In genomic region chr12:109899783-109900751, GRCh38 we compare ENCODE assay signal across 1 cellular context.
TF ChIP-seq lines count a peak whose summit lies in the region.

Gene TCHP, plus strand, starts transcription at chr12:109900274. Its CDS starts 2,753 bp downstream, at chr12:109903027.

TF ChIP-seq in HEK293, 187 proteins besides CTCF, POLR2A, EP300 and RAD21 (continued from another document and continues in another):
- TF ChIP-seq ZSCAN30 (tag by site-specific recombination; IDR thresholded peaks at IDR 0.05), result peak; percentile 80; the same call in 1 of the 2 replicates
- TF ChIP-seq RBAK (tag by site-specific recombination; IDR thresholded peaks at IDR 0.05), result no peak
- TF ChIP-seq ZNF768 (tag by site-specific recombination; IDR thresholded peaks at IDR 0.05), result 0 out of 2 replicates have a peak, but pooled peaks have one; percentile 5
- peak; percentile 88 for TF ChIP-seq ZIC2 (tag by site-specific recombination; IDR thresholded peaks at IDR 0.05)
- peak; percentile 85 for TF ChIP-seq ZNF660 (tag by site-specific recombination; IDR thresholded peaks at IDR 0.05)
- TF ChIP-seq KLF1 (tag by site-specific recombination; IDR thresholded peaks at IDR 0.05), result 0 out of 2 replicates have a peak, but pooled peaks have one; percentile 31
- TF ChIP-seq ZBTB11 (tag by site-specific recombination; conservative IDR thresholded peaks at IDR 0.05; ENCODE audit: low read depth), result peak; percentile 72
- 0 out of 2 replicates have a peak, but pooled peaks have one; percentile 12 for TF ChIP-seq KLF7 (tag by site-specific recombination; IDR thresholded peaks at IDR 0.05; ENCODE audit: borderline replicate concordance)
- 0 out of 2 replicates have a peak, but pooled peaks have one; percentile 44 for TF ChIP-seq ZBTB10 (tag by site-specific recombination; IDR thresholded peaks at IDR 0.05)
- TF ChIP-seq, protein P1, sequence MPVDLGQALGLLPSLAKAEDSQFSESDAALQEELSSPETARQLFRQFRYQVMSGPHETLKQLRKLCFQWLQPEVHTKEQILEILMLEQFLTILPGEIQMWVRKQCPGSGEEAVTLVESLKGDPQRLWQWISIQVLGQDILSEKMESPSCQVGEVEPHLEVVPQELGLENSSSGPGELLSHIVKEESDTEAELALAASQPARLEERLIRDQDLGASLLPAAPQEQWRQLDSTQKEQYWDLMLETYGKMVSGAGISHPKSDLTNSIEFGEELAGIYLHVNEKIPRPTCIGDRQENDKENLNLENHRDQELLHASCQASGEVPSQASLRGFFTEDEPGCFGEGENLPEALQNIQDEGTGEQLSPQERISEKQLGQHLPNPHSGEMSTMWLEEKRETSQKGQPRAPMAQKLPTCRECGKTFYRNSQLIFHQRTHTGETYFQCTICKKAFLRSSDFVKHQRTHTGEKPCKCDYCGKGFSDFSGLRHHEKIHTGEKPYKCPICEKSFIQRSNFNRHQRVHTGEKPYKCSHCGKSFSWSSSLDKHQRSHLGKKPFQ (tag by site-specific recombination; IDR thresholded peaks at IDR 0.05), result no peak
- TF ChIP-seq ZNF341 (tag by site-specific recombination; IDR thresholded peaks at IDR 0.05; ENCODE audit: low read depth), result peak; percentile 78
- no peak for TF ChIP-seq ZNF184 (tag by site-specific recombination; IDR thresholded peaks at IDR 0.05)
- peak; percentile 96 for TF ChIP-seq ZBTB8A (tag by site-specific recombination; IDR thresholded peaks at IDR 0.05)
- no peak for TF ChIP-seq ZNF549 (tag by site-specific recombination; IDR thresholded peaks at IDR 0.05)
- TF ChIP-seq ZNF621 (tag by site-specific recombination; IDR thresholded peaks at IDR 0.05), result no peak
- TF ChIP-seq INSM2 (tag by site-specific recombination; IDR thresholded peaks at IDR 0.05), result 0 out of 2 replicates have a peak, but pooled peaks have one; percentile 16
- TF ChIP-seq REPIN1 (tag by site-specific recombination; IDR thresholded peaks at IDR 0.05; ENCODE audit: low read depth), result peak; percentile 43; the same call in 1 of the 2 replicates
- TF ChIP-seq KLF8 (tag by site-specific recombination; IDR thresholded peaks at IDR 0.05), result peak; percentile 69
- peak; percentile 47 for TF ChIP-seq ZNF692 (tag by site-specific recombination; IDR thresholded peaks at IDR 0.05)
- TF ChIP-seq KLF16 (tag by site-specific recombination; IDR thresholded peaks at IDR 0.05), result 0 out of 2 replicates have a peak, but pooled peaks have one; percentile 31
- TF ChIP-seq ZNF629 (tag by site-specific recombination; IDR thresholded peaks at IDR 0.05), result 0 out of 2 replicates have a peak, but pooled peaks have one; percentile 30
- peak; percentile 76; the same call in 1 of the 2 replicates for TF ChIP-seq ZSCAN16 (tag by site-specific recombination; IDR thresholded peaks at IDR 0.05)
- TF ChIP-seq, protein P2, sequence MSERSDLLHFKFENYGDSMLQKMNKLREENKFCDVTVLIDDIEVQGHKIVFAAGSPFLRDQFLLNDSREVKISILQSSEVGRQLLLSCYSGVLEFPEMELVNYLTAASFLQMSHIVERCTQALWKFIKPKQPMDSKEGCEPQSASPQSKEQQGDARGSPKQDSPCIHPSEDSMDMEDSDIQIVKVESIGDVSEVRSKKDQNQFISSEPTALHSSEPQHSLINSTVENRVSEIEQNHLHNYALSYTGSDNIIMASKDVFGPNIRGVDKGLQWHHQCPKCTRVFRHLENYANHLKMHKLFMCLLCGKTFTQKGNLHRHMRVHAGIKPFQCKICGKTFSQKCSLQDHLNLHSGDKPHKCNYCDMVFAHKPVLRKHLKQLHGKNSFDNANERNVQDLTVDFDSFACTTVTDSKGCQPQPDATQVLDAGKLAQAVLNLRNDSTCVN (tag by site-specific recombination; optimal IDR thresholded peaks at IDR 0.05), result peak; percentile 88
- TF ChIP-seq ZNF792 (tag by site-specific recombination; IDR thresholded peaks at IDR 0.05), result 0 out of 2 replicates have a peak, but pooled peaks have one; percentile 24
- TF ChIP-seq ZNF701 (tag by site-specific recombination; IDR thresholded peaks at IDR 0.05), result no peak
- TF ChIP-seq ZNF600 (tag by site-specific recombination; IDR thresholded peaks at IDR 0.05), result peak; percentile 78
- TF ChIP-seq, protein P3, sequence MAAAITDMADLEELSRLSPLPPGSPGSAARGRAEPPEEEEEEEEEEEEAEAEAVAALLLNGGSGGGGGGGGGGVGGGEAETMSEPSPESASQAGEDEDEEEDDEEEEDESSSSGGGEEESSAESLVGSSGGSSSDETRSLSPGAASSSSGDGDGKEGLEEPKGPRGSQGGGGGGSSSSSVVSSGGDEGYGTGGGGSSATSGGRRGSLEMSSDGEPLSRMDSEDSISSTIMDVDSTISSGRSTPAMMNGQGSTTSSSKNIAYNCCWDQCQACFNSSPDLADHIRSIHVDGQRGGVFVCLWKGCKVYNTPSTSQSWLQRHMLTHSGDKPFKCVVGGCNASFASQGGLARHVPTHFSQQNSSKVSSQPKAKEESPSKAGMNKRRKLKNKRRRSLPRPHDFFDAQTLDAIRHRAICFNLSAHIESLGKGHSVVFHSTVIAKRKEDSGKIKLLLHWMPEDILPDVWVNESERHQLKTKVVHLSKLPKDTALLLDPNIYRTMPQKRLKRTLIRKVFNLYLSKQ (tag by site-specific recombination; IDR thresholded peaks at IDR 0.05; ENCODE audit: borderline replicate concordance), result no peak
- TF ChIP-seq ELK4 (IDR thresholded peaks at IDR 0.05; ENCODE audit: borderline replicate concordance, low read depth, low read length), result no peak
- TF ChIP-seq ZNF335 (tag by site-specific recombination; conservative IDR thresholded peaks at IDR 0.05), result peak; percentile 97
- TF ChIP-seq, protein P4, sequence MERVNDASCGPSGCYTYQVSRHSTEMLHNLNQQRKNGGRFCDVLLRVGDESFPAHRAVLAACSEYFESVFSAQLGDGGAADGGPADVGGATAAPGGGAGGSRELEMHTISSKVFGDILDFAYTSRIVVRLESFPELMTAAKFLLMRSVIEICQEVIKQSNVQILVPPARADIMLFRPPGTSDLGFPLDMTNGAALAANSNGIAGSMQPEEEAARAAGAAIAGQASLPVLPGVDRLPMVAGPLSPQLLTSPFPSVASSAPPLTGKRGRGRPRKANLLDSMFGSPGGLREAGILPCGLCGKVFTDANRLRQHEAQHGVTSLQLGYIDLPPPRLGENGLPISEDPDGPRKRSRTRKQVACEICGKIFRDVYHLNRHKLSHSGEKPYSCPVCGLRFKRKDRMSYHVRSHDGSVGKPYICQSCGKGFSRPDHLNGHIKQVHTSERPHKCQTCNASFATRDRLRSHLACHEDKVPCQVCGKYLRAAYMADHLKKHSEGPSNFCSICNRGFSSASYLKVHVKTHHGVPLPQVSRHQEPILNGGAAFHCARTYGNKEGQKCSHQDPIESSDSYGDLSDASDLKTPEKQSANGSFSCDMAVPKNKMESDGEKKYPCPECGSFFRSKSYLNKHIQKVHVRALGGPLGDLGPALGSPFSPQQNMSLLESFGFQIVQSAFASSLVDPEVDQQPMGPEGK (tag by site-specific recombination; IDR thresholded peaks at IDR 0.05), result peak; percentile 62
- TF ChIP-seq ZNF121 (tag by site-specific recombination; IDR thresholded peaks at IDR 0.05), result peak; percentile 87
- peak; percentile 50 for TF ChIP-seq ZNF2 (tag by site-specific recombination; IDR thresholded peaks at IDR 0.05)
- TF ChIP-seq ZNF132 (tag by site-specific recombination; IDR thresholded peaks at IDR 0.05; ENCODE audit: borderline replicate concordance), result no peak
- TF ChIP-seq ZNF10 (tag by site-specific recombination; IDR thresholded peaks at IDR 0.05), result peak; percentile 89
- TF ChIP-seq ZFP41 (tag by site-specific recombination; IDR thresholded peaks at IDR 0.05; ENCODE audit: borderline replicate concordance), result no peak
- TF ChIP-seq KLF10 (tag by site-specific recombination; IDR thresholded peaks at IDR 0.05), result 0 out of 2 replicates have a peak, but pooled peaks have one; percentile 58
- TF ChIP-seq SP7 (tag by site-specific recombination; IDR thresholded peaks at IDR 0.05), result peak; percentile 68
- TF ChIP-seq ZXDB (tag by site-specific recombination; IDR thresholded peaks at IDR 0.05), result 0 out of 2 replicates have a peak, but pooled peaks have one; percentile 61
- TF ChIP-seq ZBTB20 (tag by site-specific recombination; IDR thresholded peaks at IDR 0.05), result peak; percentile 87
- peak; percentile 45 for TF ChIP-seq SP2 (tag by site-specific recombination; IDR thresholded peaks at IDR 0.05)
- peak; percentile 51 for TF ChIP-seq SCRT2 (tag by site-specific recombination; IDR thresholded peaks at IDR 0.05)
- peak; percentile 56; the same call in 1 of the 2 replicates for TF ChIP-seq GLIS2 (tag by site-specific recombination; IDR thresholded peaks at IDR 0.05)
- peak; percentile 74; the same call in 1 of the 2 replicates for TF ChIP-seq ZNF777 (tag by site-specific recombination; IDR thresholded peaks at IDR 0.05; ENCODE audit: borderline replicate concordance)
- peak; percentile 65 for TF ChIP-seq ZNF449 (tag by site-specific recombination; IDR thresholded peaks at IDR 0.05)
